In genomic region chr12:72178244-72178643, GRCh38 we compare ENCODE assay signal across 9 cellular contexts.
"Had no signal": no experiment of that assay in that cellular context is flagged by ENCODE, and none has a peak within 500 bp of the region (broad histone marks: within the 10 kb centered on the region; RNA-seq: fewer than 3 reads in every experiment).

No MANE protein-coding gene starts in this region.

- H3K27ac ChIP-seq: HL-60, KMS-11 had no signal

- H2AFZ ChIP-seq: GM23338 had no signal

- H3K36me3 ChIP-seq: HAP-1 had no signal

- H3K4me2 ChIP-seq: GM23338, KMS-11 had no signal

- ATAC-seq: GM23338, HCT116 had no signal

- H3K9ac ChIP-seq: KMS-11 had no signal

- H3K9me3 ChIP-seq: HAP-1 had no signal

- DNase-seq: H7, HFFc6, Karpas-422, KBM-7 had no signal

- H3K4me3 ChIP-seq: GM23338, HAP-1 had no signal

- H3K4me1 ChIP-seq: HAP-1 had no signal
